9 cellular contexts compared by ENCODE assay signal in the genomic region with DNA sequence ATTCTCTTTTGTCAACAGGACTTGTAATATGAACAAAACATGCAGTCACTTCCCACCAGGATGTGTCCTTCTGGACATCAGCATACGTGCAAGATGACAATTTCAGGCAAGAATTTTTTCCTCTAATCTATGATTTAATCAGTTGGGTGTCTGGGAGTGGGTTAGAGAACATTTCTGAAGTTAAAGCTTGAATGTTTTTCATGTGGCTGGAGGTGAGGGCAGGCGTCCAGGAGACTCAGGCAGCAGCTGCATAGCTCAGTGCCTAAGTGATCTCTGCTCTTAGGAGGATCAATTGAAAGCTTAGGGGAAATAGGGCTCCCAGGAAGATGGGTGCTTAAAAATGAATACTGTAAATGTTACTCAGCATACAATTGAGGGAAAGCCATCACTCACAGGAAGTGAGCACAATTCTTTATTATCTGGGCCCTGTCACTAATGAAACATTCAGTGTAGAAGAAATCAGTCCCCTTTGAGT.
DNase-seq lines count a peak whose midpoint lies in the region; ATAC-seq and TF ChIP-seq lines count a peak whose summit lies in the region.
"Had no signal": no experiment of that assay in that cellular context is flagged by ENCODE, and none has a peak within 500 bp of the region (broad histone marks: within the 10 kb centered on the region; RNA-seq: fewer than 3 reads in every experiment).

No MANE protein-coding gene starts in this region.

- intact Hi-C loops in Calu3 (cut with micrococcal nuclease; ENCODE audit: unreplicated experiment) = loop anchor here (2.0 to 10.0 kb wide), 2 partner anchors 412 to 456 kb away; no protein-coding TSS in a partner anchor
- intact Hi-C loops in prostate gland (cut with DNase I) = loop anchor here (5.0 kb wide), 1 partner anchor 40 kb away; no protein-coding TSS in a partner anchor

- no peaks in the 10 kb centered on the region for H3K36me3 ChIP-seq in RWPE2 (ENCODE audit: low read depth)
- H3K36me3 ChIP-seq in prostate gland = no peaks in the 10 kb centered on the region

- ATAC-seq in RWPE2 (ENCODE audit: low read depth) (peak; percentile 35; the same call in 2 of the 3 replicates), GM18907 (IDR thresholded peaks at IDR 0.05; ENCODE audit: unreplicated experiment) (no peak)

- no TSS peak for BruUV-seq in Calu3 (replicated peaks; lab: Mats Ljungman, UMichigan)

- H3K27ac ChIP-seq in RWPE2 (ENCODE audit: poor library complexity, severe bottlenecking) = peak overlapping the region; percentile 94
- no peak overlapping the region for H3K27ac ChIP-seq in prostate gland

- H3K4me1 ChIP-seq in RWPE2 (ENCODE audit: insufficient read depth, poor library complexity, severe bottlenecking) (peaks cover 45% of the 10 kb centered on the region), prostate gland (replicated peaks) (no peaks in the 10 kb centered on the region)

- H3K4me3 ChIP-seq in RWPE2 (ENCODE audit: severe bottlenecking) (no peak overlapping the region), fibroblast of mammary gland (ENCODE audit: control insufficient read depth, low read depth, low read length) (peak overlapping the region; percentile 58), prostate gland (no peak overlapping the region)

- H3K9me3 Mint-ChIP-seq in Calu3 (ENCODE audit: low read depth, unreplicated experiment) (peaks cover 4% of the 10 kb centered on the region), osteocyte (ENCODE audit: unreplicated experiment) (no peaks in the 10 kb centered on the region)

- DNase-seq in Calu3 (no peak), RWPE2 (ENCODE audit: low spot score) (no peak), fibroblast of mammary gland (ENCODE audit: low read depth) (peak; percentile 94), osteocyte (ENCODE audit: extremely low spot score, unreplicated experiment) (no peak), prostate gland (ENCODE audit: low spot score) (no peak), Kasumi-1 (lab: John Stamatoyannopoulos, UW) (no peak), amygdala (lab: John Stamatoyannopoulos, UW) (no peak)
- DNase-seq: activated naive CD4-positive, alpha-beta T cell treated with Interleukin-2 at 50 U/mL for 16 hours had no signal

- H3K36me3 Mint-ChIP-seq in Calu3 (ENCODE audit: insufficient read depth, unreplicated experiment) (no peaks in the 10 kb centered on the region), osteocyte (ENCODE audit: unreplicated experiment) (no peaks in the 10 kb centered on the region)

- H3K27me3 Mint-ChIP-seq in Calu3 (ENCODE audit: unreplicated experiment) (no peaks in the 10 kb centered on the region), osteocyte (ENCODE audit: unreplicated experiment) (no peaks in the 10 kb centered on the region)

- H3K4me1 Mint-ChIP-seq in Calu3 (ENCODE audit: low read depth, unreplicated experiment) (peaks cover 35% of the 10 kb centered on the region), osteocyte (ENCODE audit: unreplicated experiment) (peaks cover 82% of the 10 kb centered on the region)

- TF ChIP-seq POLR2A in prostate gland (IDR thresholded peaks at IDR 0.05) = no peak

- TF ChIP-seq CTCF in Calu3 (IDR thresholded peaks at IDR 0.05; ENCODE audit: unreplicated experiment) = no peak
- TF ChIP-seq CTCF in RWPE2 (IDR thresholded peaks at IDR 0.05; ENCODE audit: poor library complexity, severe bottlenecking) = no peak
- no peak for TF ChIP-seq CTCF in fibroblast of mammary gland (conservative IDR thresholded peaks at IDR 0.05; ENCODE audit: control insufficient read depth, insufficient read depth, low read depth, low read length)
- TF ChIP-seq CTCF in osteocyte (IDR thresholded peaks at IDR 0.05) = no peak
- no peak for TF ChIP-seq CTCF in prostate gland (IDR thresholded peaks at IDR 0.05)

- H3K27me3 ChIP-seq in RWPE2 (ENCODE audit: insufficient read depth, poor library complexity, severe bottlenecking) (no peaks in the 10 kb centered on the region), prostate gland (replicated peaks; ENCODE audit: insufficient read depth) (no peaks in the 10 kb centered on the region)

- H3K27ac Mint-ChIP-seq in Calu3 (ENCODE audit: unreplicated experiment) (peak overlapping the region; percentile 85), osteocyte (ENCODE audit: unreplicated experiment) (peak overlapping the region; percentile 99)

- CTCF ChIA-PET in Calu3 (lab: Charles Lee) = interaction anchor here (0.6 kb wide), 1 partner anchor 1070 kb away, joined by 6 read pairs; the partner anchor contains the start of gene PITRM1

- WGBS in prostate gland = 30% methylated on average over 2 of the region's 2 CpGs

- H3K9me3 ChIP-seq in RWPE2 (ENCODE audit: severe bottlenecking) (no peaks in the 10 kb centered on the region), prostate gland (no peaks in the 10 kb centered on the region)

- H3K4me3 Mint-ChIP-seq in Calu3 (ENCODE audit: low read depth, unreplicated experiment) (peak overlapping the region; percentile 63), osteocyte (ENCODE audit: unreplicated experiment) (peak overlapping the region; percentile 70)
